Comparison of ENCODE assay signal across 28 cellular contexts in the genomic region with DNA sequence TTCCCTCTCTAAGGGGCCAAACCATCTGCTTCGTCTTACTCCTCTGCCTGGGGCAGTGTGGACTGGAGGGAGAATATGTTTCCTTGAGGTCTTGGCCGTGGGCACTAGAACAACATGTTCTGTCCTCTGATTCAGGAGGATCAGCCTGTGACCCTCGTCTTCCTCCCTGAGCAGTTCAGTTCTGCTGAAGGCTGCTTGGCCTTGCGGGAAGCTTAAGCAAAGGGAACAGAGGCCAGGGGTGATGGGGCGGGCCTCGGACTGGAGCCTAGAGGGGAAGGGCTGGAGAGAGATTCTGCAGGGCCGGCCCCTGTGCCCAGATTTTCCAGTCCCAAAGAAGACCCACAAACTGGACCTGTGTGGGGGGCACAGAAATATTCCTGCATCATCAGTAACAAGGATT. TPM values are rescaled to one million over a fixed set of nuclear protein-coding genes. Genes with fewer than 3 reads are reported as not detected.
DNase-seq lines count a peak whose midpoint lies in the region; ATAC-seq and TF ChIP-seq lines count a peak whose summit lies in the region.
"Had no signal": no experiment of that assay in that cellular context is flagged by ENCODE, and none has a peak within 500 bp of the region (broad histone marks: within the 10 kb centered on the region; RNA-seq: fewer than 3 reads in every experiment).

No MANE protein-coding gene starts in this region.

- no peak overlapping the region for H4K8ac ChIP-seq in H9 (replicated peaks; ENCODE audit: insufficient read length, low read depth, low read length)

- no peaks in the 10 kb centered on the region; the same call in 1 of the 2 replicates for H3K4me1 ChIP-seq in H9 (ENCODE audit: insufficient read depth, low read length)
- no peaks in the 10 kb centered on the region for H3K4me1 ChIP-seq in lung (ENCODE audit: control insufficient read depth in 2 of 2, insufficient read depth in 2 of 2, low read length in 2 of 2)
- H3K4me1 ChIP-seq in spleen, result peaks cover 0 to 8% (median 7%) of the 10 kb centered on the region in 6 donors
- H3K4me1 ChIP-seq: BLaER1, right lobe of liver had no signal

- H3K36me3 ChIP-seq in lung (ENCODE audit: control insufficient read depth in 2 of 2, insufficient read depth in 2 of 2, low read length in 2 of 2), result no peaks in the 10 kb centered on the region
- no peaks in the 10 kb centered on the region for H3K36me3 ChIP-seq in spleen
- H3K36me3 ChIP-seq: BLaER1, heart left ventricle, right lobe of liver, upper lobe of left lung had no signal

- H3K56ac ChIP-seq in H9 (ENCODE audit: insufficient read length, low read depth, low read length), result no peak overlapping the region

- H2BK120ac ChIP-seq in H9 (ENCODE audit: low read depth, low read length, poor library complexity, severe bottlenecking), result no peak overlapping the region

- H3K4me2 ChIP-seq in H9 (ENCODE audit: insufficient read depth, insufficient read length, low read length), result no peak overlapping the region
- H3K4me2 ChIP-seq: BLaER1 had no signal

- H3K9me3 ChIP-seq in H9 (ENCODE audit: control insufficient read depth, low read depth, low read length) (no peaks in the 10 kb centered on the region), lung (ENCODE audit: control insufficient read depth in 2 of 2, insufficient read depth in 1 of 2, low read length in 1 of 2) (no peaks in the 10 kb centered on the region), spleen (no peaks in the 10 kb centered on the region)
- H3K9me3 ChIP-seq: BLaER1, body of pancreas, esophagus squamous epithelium, heart left ventricle, right lobe of liver, upper lobe of left lung had no signal

- H3T11ph ChIP-seq in H9 (ENCODE audit: low read length), result no peak overlapping the region

- no peak overlapping the region for H2AK5ac ChIP-seq in H9 (ENCODE audit: insufficient read length, low read length)

- no peak overlapping the region for H4K5ac ChIP-seq in H9 (ENCODE audit: insufficient read length, low read depth, low read length)

- H3K23me2 ChIP-seq in H9 (ENCODE audit: insufficient read length, low read depth, low read length, poor library complexity, severe bottlenecking), result no peaks in the 10 kb centered on the region

- H3K27me3 Mint-ChIP-seq in H9 (ENCODE audit: low read depth), result no peaks in the 10 kb centered on the region

- H3K4ac ChIP-seq in H9 (ENCODE audit: low read depth, low read length), result no peak overlapping the region

- no peak overlapping the region; a peak in 1 of 5 replicates for H3K4me3 Mint-ChIP-seq in H9
- H3K4me3 Mint-ChIP-seq: activated naive CD4-positive, alpha-beta T cell treated with anti-CD3 and anti-CD28 coated beads, Interleukin-2, amount 10 ng/mL, durations not matched to agents 7 days and 5 days had no signal

- no peaks in the 10 kb centered on the region; a peak in 1 of 7 replicates for H3K36me3 Mint-ChIP-seq in H9 (ENCODE audit: insufficient read depth in 1 of 3, low read depth in 3 of 3)
- H3K36me3 Mint-ChIP-seq: activated naive CD4-positive, alpha-beta T cell treated with anti-CD3 and anti-CD28 coated beads, Interleukin-2, amount 10 ng/mL, durations not matched to agents 7 days and 5 days had no signal

- H3K79me2 ChIP-seq in H9 (ENCODE audit: insufficient read depth, low read length), result no peaks in the 10 kb centered on the region

- intact Hi-C loops in spleen (cut with DNase I; ENCODE audit: low total_unique reads), result loop anchor here (10.0 kb wide), 1 partner anchor 207 kb away; a partner anchor contains a TSS

- no peaks in the 10 kb centered on the region for H4K20me1 ChIP-seq in H9 (ENCODE audit: control insufficient read depth, insufficient read depth, insufficient read length)
- H4K20me1 ChIP-seq: BLaER1 had no signal

- no peak overlapping the region for H3K23ac ChIP-seq in H9 (ENCODE audit: insufficient read length, low read depth, low read length)

- no peak overlapping the region for H3K4me3 ChIP-seq in lung
- H3K4me3 ChIP-seq in spleen, result no peak overlapping the region
- H3K4me3 ChIP-seq: BLaER1, body of pancreas, esophagus squamous epithelium, heart left ventricle, K562, right lobe of liver, upper lobe of left lung had no signal

- WGBS in H9 (ENCODE audit: extremely low coverage, insufficient read length, low lambda C conversion rate), result no CpG with 5 or more reads among the region's 7 CpGs
- WGBS in lung, 2 donors, result 76 to 89% methylated on average over 7 of the region's 7 CpGs
- WGBS in spleen, 5 donors, result 65 to 87% (median 75%) methylated on average over 7 of the region's 7 CpGs

- H3K4me1 Mint-ChIP-seq in H9, result peaks cover 21 to 22% of the 10 kb centered on the region in 2 experiments

- no peak overlapping the region for H2BK5ac ChIP-seq in H9 (ENCODE audit: insufficient read length, low read length)

- no peaks in the 10 kb centered on the region for H3K79me1 ChIP-seq in H9 (ENCODE audit: insufficient read depth, low read depth, low read length, poor library complexity, severe bottlenecking)

- no peak overlapping the region for H3K14ac ChIP-seq in H9 (ENCODE audit: insufficient read depth, low read length)

- ATAC-seq in lung (ENCODE audit: insufficient read depth, low FRiP score), result no peak
- ATAC-seq: body of pancreas, heart left ventricle, K562, right lobe of liver had no signal

- no peak overlapping the region for H3K9ac ChIP-seq in H9 (ENCODE audit: extremely low read depth, insufficient read length, low read length)
- H3K9ac ChIP-seq: BLaER1 had no signal

- H2BK15ac ChIP-seq in H9 (ENCODE audit: low read depth, low read length), result no peak overlapping the region

- no peaks in the 10 kb centered on the region; a peak in 1 of 5 replicates for H3K9me3 Mint-ChIP-seq in H9
- H3K9me3 Mint-ChIP-seq: activated naive CD4-positive, alpha-beta T cell treated with anti-CD3 and anti-CD28 coated beads, Interleukin-2, amount 10 ng/mL, durations not matched to agents 7 days and 5 days had no signal

- no peak overlapping the region for H3K18ac ChIP-seq in H9 (ENCODE audit: insufficient read length, low read depth, low read length)

- TF ChIP-seq POLR2A in spleen (IDR thresholded peaks at IDR 0.05), result no peak

- no peak overlapping the region for H2BK20ac ChIP-seq in H9 (ENCODE audit: low read depth, low read length, poor library complexity, severe bottlenecking)

- DNase-seq in H9, result no peak
- DNase-seq in activated CD8-positive, alpha-beta memory T cell treated with anti-CD3 and anti-CD28 coated beads, Interleukin-2, amount 50 U/mL, for 48 hours, result peak; percentile 38
- peak; percentile 20 for DNase-seq in lung (ENCODE audit: low spot score)
- peak; percentile 57 for DNase-seq in spleen
- DNase-seq in kidney glomerular epithelial cell (lab: John Stamatoyannopoulos, UW), result no peak
- DNase-seq in stimulated activated naive CD4-positive, alpha-beta T cell (lab: John Stamatoyannopoulos, UW), result no peak
- DNase-seq in GM19238 (ENCODE audit: insufficient read length, low spot score), result no peak
- DNase-seq: activated CD4-positive, alpha-beta T cell treated with anti-CD3 and anti-CD28 coated beads for 4 hours; activated naive CD4-positive, alpha-beta T cell treated with anti-CD3 and anti-CD28 coated beads, Interleukin-2, amount 10 ng/mL, durations not matched to agents 7 days and 5 days; cerebellar nuclear complex; DMS53; esophagus squamous epithelium; foreskin melanocyte; NCI-H1092; NCI-H1694 treated with DMSO at 0.1 percent for 48 hours; NCI-H446; NCI-H82; stimulated activated CD4-positive, alpha-beta T cell treated with anti-CD3 and anti-CD28 coated beads, Interleukin-12 subunit alpha, Interleukin-12 subunit beta, amount 100 ng/mL, for 4 hours; stimulated activated CD4-positive, alpha-beta T cell treated with anti-CD3 and anti-CD28 coated beads, Interleukin-2, amount 100 ng/mL, for 48 hours; T-helper 9 cell; upper lobe of left lung had no signal

- H3K27me3 ChIP-seq in H9 (ENCODE audit: insufficient read depth, low read length) (no peaks in the 10 kb centered on the region), lung (ENCODE audit: control insufficient read depth, insufficient read depth) (no peaks in the 10 kb centered on the region), spleen (replicated peaks in 1 of 7) (peaks cover 0 to 5% (median 0%) of the 10 kb centered on the region in 7 donors)
- H3K27me3 ChIP-seq: BLaER1, body of pancreas, esophagus squamous epithelium, right lobe of liver, upper lobe of left lung had no signal

- no peak overlapping the region for H2AFZ ChIP-seq in H9 (ENCODE audit: low read length)

- no peak for TF ChIP-seq CTCF in H9 (conservative IDR thresholded peaks at IDR 0.05)
- no peak for TF ChIP-seq CTCF in lung (IDR thresholded peaks at IDR 0.05; ENCODE audit: control extremely low read depth, extremely low read depth)
- TF ChIP-seq CTCF in spleen (IDR thresholded peaks at IDR 0.05 in 8 of 11, conservative IDR thresholded peaks at IDR 0.05 in 3 of 11), result no peak

- H2BK12ac ChIP-seq in H9 (ENCODE audit: insufficient read length, low read depth, low read length), result no peak overlapping the region

- no peak overlapping the region for H4K91ac ChIP-seq in H9 (ENCODE audit: insufficient read length, low read depth, low read length)

- H3K27ac ChIP-seq in H9 (ENCODE audit: insufficient read length, low read depth, low read length), result no peak overlapping the region
- no peak overlapping the region for H3K27ac ChIP-seq in lung (ENCODE audit: low read depth in 1 of 2, low read length in 1 of 2)
- no peak overlapping the region for H3K27ac ChIP-seq in spleen
- H3K27ac ChIP-seq: BLaER1, body of pancreas, esophagus squamous epithelium, heart left ventricle, right lobe of liver, upper lobe of left lung, VCaP had no signal

- peak overlapping the region; percentile 9 to 89 (median 73); a peak in 2 of 7 replicates for H3K27ac Mint-ChIP-seq in H9
- H3K27ac Mint-ChIP-seq: activated naive CD4-positive, alpha-beta T cell treated with anti-CD3 and anti-CD28 coated beads, Interleukin-2, amount 10 ng/mL, durations not matched to agents 7 days and 5 days had no signal

RNA-seq across cellular contexts. Expression of a gene that starts 58.0 kb away (rescaled TPM):
- 22.4 and 22.9 TPM in 2 replicates for total RNA-seq in H9 (2021)
- 10 to 100 TPM; 24.3 to 81.1 TPM for total RNA-seq in lung
- 10 to 100 TPM; 37.7 to 70.5 TPM for polyA plus RNA-seq in lung
- total RNA-seq in spleen, result 10 to 100 TPM in 6 of 7 donors, 1 to 10 TPM in 1; 7.1 to 20.2 (median 12.5) TPM
- polyA plus RNA-seq in spleen, result 10 to 100 TPM; 10.7 to 25.9 (median 12.5) TPM
- total RNA-seq: G401 had no signal

Comparison
In these comparisons a context has a peak if more than half of its experiments do, and no peak if none do; other contexts are left out.
1. DNase-seq: peak in activated CD8-positive, alpha-beta memory T cell treated with anti-CD3 and anti-CD28 coated beads, Interleukin-2, amount 50 U/mL, for 48 hours (single experiment), lung (single experiment) and spleen (single experiment); none in H9 (single experiment), kidney glomerular epithelial cell (single experiment), stimulated activated naive CD4-positive, alpha-beta T cell (0 of 6) and GM19238 (single experiment).